In the genomic region with DNA sequence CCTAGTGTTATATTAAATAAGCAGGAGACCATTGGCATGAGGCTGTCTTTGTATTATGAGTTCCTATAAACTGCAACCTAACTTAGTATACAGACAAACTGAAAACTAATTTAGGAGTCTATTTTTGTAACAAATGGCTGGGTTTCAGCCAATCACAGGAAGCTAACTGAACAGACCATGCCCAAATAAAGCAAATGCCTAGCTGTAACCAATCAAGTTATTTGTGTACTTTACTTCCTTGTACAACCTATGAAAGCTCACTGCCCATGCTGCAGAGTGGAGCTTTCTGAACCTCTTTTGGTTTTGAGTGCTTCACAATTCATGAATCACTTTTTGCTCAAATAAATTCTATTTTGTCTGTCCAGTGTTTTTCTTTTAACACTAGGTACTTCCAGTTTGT, we compare ENCODE assay signal across 1 cellular context.
TF ChIP-seq lines count a peak whose summit lies in the region.

No MANE protein-coding gene starts in this region.

TF ChIP-seq in GM23338, 12 proteins besides CTCF, POLR2A, EP300 and RAD21 (continued from another document):
- TF ChIP-seq REST (IDR thresholded peaks at IDR 0.05; ENCODE audit: unreplicated experiment), result no peak
- TF ChIP-seq CREB1 (CRISPR knock-in tag; IDR thresholded peaks at IDR 0.05; ENCODE audit: low read depth), result no peak
- no peak for TF ChIP-seq ZNF114 (CRISPR knock-in tag; IDR thresholded peaks at IDR 0.05)
- TF ChIP-seq, protein P1, sequence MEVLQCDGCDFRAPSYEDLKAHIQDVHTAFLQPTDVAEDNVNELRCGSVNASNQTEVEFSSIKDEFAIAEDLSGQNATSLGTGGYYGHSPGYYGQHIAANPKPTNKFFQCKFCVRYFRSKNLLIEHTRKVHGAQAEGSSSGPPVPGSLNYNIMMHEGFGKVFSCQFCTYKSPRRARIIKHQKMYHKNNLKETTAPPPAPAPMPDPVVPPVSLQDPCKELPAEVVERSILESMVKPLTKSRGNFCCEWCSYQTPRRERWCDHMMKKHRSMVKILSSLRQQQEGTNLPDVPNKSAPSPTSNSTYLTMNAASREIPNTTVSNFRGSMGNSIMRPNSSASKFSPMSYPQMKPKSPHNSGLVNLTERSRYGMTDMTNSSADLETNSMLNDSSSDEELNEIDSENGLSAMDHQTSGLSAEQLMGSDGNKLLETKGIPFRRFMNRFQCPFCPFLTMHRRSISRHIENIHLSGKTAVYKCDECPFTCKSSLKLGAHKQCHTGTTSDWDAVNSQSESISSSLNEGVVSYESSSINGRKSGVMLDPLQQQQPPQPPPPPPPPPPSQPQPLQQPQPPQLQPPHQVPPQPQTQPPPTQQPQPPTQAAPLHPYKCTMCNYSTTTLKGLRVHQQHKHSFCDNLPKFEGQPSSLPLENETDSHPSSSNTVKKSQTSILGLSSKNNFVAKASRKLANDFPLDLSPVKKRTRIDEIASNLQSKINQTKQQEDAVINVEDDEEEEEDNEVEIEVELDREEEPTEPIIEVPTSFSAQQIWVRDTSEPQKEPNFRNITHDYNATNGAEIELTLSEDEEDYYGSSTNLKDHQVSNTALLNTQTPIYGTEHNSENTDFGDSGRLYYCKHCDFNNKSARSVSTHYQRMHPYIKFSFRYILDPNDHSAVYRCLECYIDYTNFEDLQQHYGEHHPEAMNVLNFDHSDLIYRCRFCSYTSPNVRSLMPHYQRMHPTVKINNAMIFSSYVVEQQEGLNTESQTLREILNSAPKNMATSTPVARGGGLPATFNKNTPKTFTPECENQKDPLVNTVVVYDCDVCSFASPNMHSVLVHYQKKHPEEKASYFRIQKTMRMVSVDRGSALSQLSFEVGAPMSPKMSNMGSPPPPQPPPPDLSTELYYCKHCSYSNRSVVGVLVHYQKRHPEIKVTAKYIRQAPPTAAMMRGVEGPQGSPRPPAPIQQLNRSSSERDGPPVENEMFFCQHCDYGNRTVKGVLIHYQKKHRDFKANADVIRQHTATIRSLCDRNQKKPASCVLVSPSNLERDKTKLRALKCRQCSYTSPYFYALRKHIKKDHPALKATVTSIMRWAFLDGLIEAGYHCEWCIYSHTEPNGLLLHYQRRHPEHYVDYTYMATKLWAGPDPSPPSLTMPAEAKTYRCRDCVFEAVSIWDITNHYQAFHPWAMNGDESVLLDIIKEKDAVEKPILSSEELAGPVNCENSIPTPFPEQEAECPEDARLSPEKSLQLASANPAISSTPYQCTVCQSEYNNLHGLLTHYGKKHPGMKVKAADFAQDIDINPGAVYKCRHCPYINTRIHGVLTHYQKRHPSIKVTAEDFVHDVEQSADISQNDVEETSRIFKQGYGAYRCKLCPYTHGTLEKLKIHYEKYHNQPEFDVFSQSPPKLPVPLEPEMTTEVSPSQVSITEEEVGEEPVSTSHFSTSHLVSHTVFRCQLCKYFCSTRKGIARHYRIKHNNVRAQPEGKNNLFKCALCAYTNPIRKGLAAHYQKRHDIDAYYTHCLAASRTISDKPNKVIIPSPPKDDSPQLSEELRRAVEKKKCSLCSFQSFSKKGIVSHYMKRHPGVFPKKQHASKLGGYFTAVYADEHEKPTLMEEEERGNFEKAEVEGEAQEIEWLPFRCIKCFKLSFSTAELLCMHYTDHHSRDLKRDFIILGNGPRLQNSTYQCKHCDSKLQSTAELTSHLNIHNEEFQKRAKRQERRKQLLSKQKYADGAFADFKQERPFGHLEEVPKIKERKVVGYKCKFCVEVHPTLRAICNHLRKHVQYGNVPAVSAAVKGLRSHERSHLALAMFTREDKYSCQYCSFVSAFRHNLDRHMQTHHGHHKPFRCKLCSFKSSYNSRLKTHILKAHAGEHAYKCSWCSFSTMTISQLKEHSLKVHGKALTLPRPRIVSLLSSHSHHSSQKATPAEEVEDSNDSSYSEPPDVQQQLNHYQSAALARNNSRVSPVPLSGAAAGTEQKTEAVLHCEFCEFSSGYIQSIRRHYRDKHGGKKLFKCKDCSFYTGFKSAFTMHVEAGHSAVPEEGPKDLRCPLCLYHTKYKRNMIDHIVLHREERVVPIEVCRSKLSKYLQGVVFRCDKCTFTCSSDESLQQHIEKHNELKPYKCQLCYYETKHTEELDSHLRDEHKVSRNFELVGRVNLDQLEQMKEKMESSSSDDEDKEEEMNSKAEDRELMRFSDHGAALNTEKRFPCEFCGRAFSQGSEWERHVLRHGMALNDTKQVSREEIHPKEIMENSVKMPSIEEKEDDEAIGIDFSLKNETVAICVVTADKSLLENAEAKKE (CRISPR knock-in tag; IDR thresholded peaks at IDR 0.05), result no peak
- TF ChIP-seq NANOG (IDR thresholded peaks at IDR 0.05; ENCODE audit: borderline replicate concordance), result no peak
